10 cellular contexts compared by ENCODE assay signal in genomic region chr5:42810905-42811590, GRCh38. TPM values are rescaled to one million over a fixed set of nuclear protein-coding genes. Genes with fewer than 3 reads are reported as not detected.
DNase-seq lines count a peak whose midpoint lies in the region; ATAC-seq and TF ChIP-seq lines count a peak whose summit lies in the region.
"Had no signal": no experiment of that assay in that cellular context is flagged by ENCODE, and none has a peak within 500 bp of the region (broad histone marks: within the 10 kb centered on the region; RNA-seq: fewer than 3 reads in every experiment).

No MANE protein-coding gene starts in this region.

- BruUV-seq in Calu3 (replicated peaks; lab: Mats Ljungman, UMichigan), result TSS peak; percentile 84

- no peak for ATAC-seq in stimulated activated naive CD8-positive, alpha-beta T cell treated with anti-CD3 and anti-CD28 coated beads, Interleukin-15, Interleukin-2, amounts not matched to agents 100 U/mL and 50 U/mL, for 24 hours

- H3K27me3 Mint-ChIP-seq in Calu3 (ENCODE audit: unreplicated experiment) (no peaks in the 10 kb centered on the region), brain (no peaks in the 10 kb centered on the region), chondrocyte (ENCODE audit: low read depth) (peaks cover 7% of the 10 kb centered on the region)

- peak overlapping the region; percentile 54 for H3K9ac ChIP-seq in iPS-15b (ENCODE audit: low read depth, low read length)

- 43% methylated on average over 2 of the region's 2 CpGs for WGBS in prostate gland

- H3K27ac ChIP-seq in prostate gland, result peak overlapping the region; percentile 82 to 83

- peak overlapping the region; percentile 44 for H3K4me3 ChIP-seq in iPS-15b (ENCODE audit: low read depth, low read length)
- H3K4me3 ChIP-seq in prostate gland, result peak overlapping the region; percentile 32 to 40

- H3K27me3 ChIP-seq in iPS-15b (ENCODE audit: control insufficient read depth, insufficient read depth, low read length) (no peaks in the 10 kb centered on the region), prostate gland (replicated peaks; ENCODE audit: insufficient read depth) (no peaks in the 10 kb centered on the region)

- no peaks in the 10 kb centered on the region for H3K9me3 Mint-ChIP-seq in Calu3 (ENCODE audit: low read depth, unreplicated experiment)
- no peaks in the 10 kb centered on the region for H3K9me3 Mint-ChIP-seq in brain
- no peaks in the 10 kb centered on the region for H3K9me3 Mint-ChIP-seq in chondrocyte (ENCODE audit: low read depth)

- H3K36me3 ChIP-seq in iPS-15b (ENCODE audit: control insufficient read depth, insufficient read depth, low read length), result no peaks in the 10 kb centered on the region
- H3K36me3 ChIP-seq in prostate gland, result no peaks in the 10 kb centered on the region

- H3K4me1 Mint-ChIP-seq in Calu3 (ENCODE audit: low read depth, unreplicated experiment) (peaks cover 14% of the 10 kb centered on the region), brain (peaks cover 34% of the 10 kb centered on the region), chondrocyte (ENCODE audit: low read depth) (no peaks in the 10 kb centered on the region)

- H3K9me3 ChIP-seq in iPS-15b (ENCODE audit: control insufficient read depth, insufficient read depth, low read length), result no peaks in the 10 kb centered on the region
- no peaks in the 10 kb centered on the region for H3K9me3 ChIP-seq in prostate gland

- TF ChIP-seq CTCF in Calu3 (IDR thresholded peaks at IDR 0.05; ENCODE audit: unreplicated experiment) (no peak), brain (conservative IDR thresholded peaks at IDR 0.05) (no peak), prostate gland (IDR thresholded peaks at IDR 0.05) (no peak), chondrocyte (IDR thresholded peaks at IDR 0.05) (no peak)

- no peaks in the 10 kb centered on the region for H3K36me3 Mint-ChIP-seq in Calu3 (ENCODE audit: insufficient read depth, unreplicated experiment)
- no peaks in the 10 kb centered on the region for H3K36me3 Mint-ChIP-seq in brain
- H3K36me3 Mint-ChIP-seq in chondrocyte (ENCODE audit: low read depth), result no peaks in the 10 kb centered on the region

- CTCF ChIA-PET in Calu3 (lab: Charles Lee), result interaction anchor here (0.5 to 1.0 kb wide), 3 partner anchors 39 to 166 kb away, joined by 3 to 4 read pairs (median 3); no protein-coding TSS in a partner anchor

- no peak for DNase-seq in Calu3
- DNase-seq in prostate gland (ENCODE audit: low spot score), result no peak
- no peak for DNase-seq in COLO668 (lab: John Stamatoyannopoulos, UW; ENCODE audit: unreplicated experiment)
- DNase-seq in stimulated activated naive CD8-positive, alpha-beta T cell treated with anti-CD3 and anti-CD28 coated beads, Interleukin-15, Interleukin-2, amounts not matched to agents 100 U/mL and 50 U/mL, for 24 hours, result no peak
- no peak for DNase-seq in NCI-H69 (lab: John Stamatoyannopoulos, UW)
- DNase-seq in chondrocyte (ENCODE audit: low spot score), result no peak
- DNase-seq: activated naive CD4-positive, alpha-beta T cell treated with Interleukin-2 at 50 U/mL for 16 hours; NCI-H524 treated with DMSO at 0.1 percent for 48 hours had no signal

- peak overlapping the region; percentile 54 for H3K27ac Mint-ChIP-seq in Calu3 (ENCODE audit: unreplicated experiment)
- peak overlapping the region in 3 of 5 experiments; percentile 86 to 97 (median 91) for H3K27ac Mint-ChIP-seq in brain
- no peak overlapping the region for H3K27ac Mint-ChIP-seq in chondrocyte (ENCODE audit: unreplicated experiment)

- no peak for TF ChIP-seq POLR2A in prostate gland (IDR thresholded peaks at IDR 0.05)

- H3K4me3 Mint-ChIP-seq in Calu3 (ENCODE audit: low read depth, unreplicated experiment), result no peak overlapping the region
- H3K4me3 Mint-ChIP-seq in brain, result peak overlapping the region; percentile 75 to 93 (median 83)
- no peak overlapping the region for H3K4me3 Mint-ChIP-seq in chondrocyte (ENCODE audit: unreplicated experiment)

- H3K4me1 ChIP-seq in iPS-15b (ENCODE audit: control insufficient read depth, insufficient read depth, low read length), result peaks cover 15% of the 10 kb centered on the region
- peaks cover 10% of the 10 kb centered on the region for H3K4me1 ChIP-seq in prostate gland (replicated peaks)

- intact Hi-C loops in Calu3 (cut with micrococcal nuclease; ENCODE audit: unreplicated experiment) (no loop called here), prostate gland (cut with DNase I) (no loop called here)

RNA-seq across cellular contexts. Expression of gene SELENOP, which starts 0.6 kb away (rescaled TPM):
- total RNA-seq in Calu3 (2022) (2.0 and 4.9 TPM in 2 replicates), prostate gland (100 to 1,000 TPM; 228 to 503 TPM), chondrocyte (0.20 to 18.9 TPM (median 0.33 TPM) in 3 replicates)
- polyA plus RNA-seq in brain (ENCODE audit: insufficient read depth, low read depth, low replicate concordance), result 87.4 TPM

RNA-seq across cellular contexts. Expression of gene CCDC152, which starts 54.4 kb away (rescaled TPM):
- 15.7 and 16.3 TPM in 2 replicates for total RNA-seq in Calu3 (2022)
- polyA plus RNA-seq in brain (ENCODE audit: insufficient read depth, low read depth, low replicate concordance), result 0.25 TPM
- 1 to 10 TPM in 1 of 2 donors, under 1 TPM in 1; 0.36 to 1.8 TPM for total RNA-seq in prostate gland
- not detected in 3 replicates for total RNA-seq in chondrocyte

Comparison
In these comparisons a context has a peak if more than half of its experiments do, and no peak if none do; other contexts are left out.
1. H3K4me3 Mint-ChIP-seq: peak in brain (5 of 5); none in Calu3 (single experiment) and chondrocyte (single experiment).
2. RNA of gene SELENOP, which starts 0.6 kb away (total RNA-seq): 228 to 503 TPM in prostate gland; 2.0 to 4.9 TPM in Calu3 and 0.20 to 18.9 TPM in chondrocyte; every median in the first group is over 10 times any median in the second.